8 cellular contexts compared by ENCODE assay signal in the genomic region with DNA sequence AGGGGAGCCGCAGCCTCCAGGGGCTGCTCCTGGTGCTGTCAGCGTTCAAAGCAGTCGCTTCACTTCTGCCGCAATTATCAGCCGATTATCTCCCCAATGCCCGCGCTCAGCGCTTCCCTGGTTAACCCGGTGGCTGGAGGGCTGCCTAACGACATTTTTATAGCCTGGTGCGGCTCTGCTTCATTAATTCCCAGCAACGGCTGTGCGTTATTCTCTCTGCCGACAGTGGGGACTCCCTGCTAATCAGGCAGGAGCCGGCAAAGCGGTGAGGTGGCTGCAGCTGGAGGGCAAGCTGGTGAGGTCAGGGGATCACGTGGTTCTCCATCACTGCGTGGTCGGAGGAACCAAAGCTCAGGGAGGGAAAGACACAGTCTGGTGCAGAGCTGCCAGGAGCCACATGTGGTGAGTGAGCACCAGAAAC.
DNase-seq lines count a peak whose midpoint lies in the region; ATAC-seq and TF ChIP-seq lines count a peak whose summit lies in the region.

No MANE protein-coding gene starts in this region.

- no peak for TF ChIP-seq CTCF in kidney epithelial cell (IDR thresholded peaks at IDR 0.05; ENCODE audit: insufficient read depth, low read length, poor library complexity, severe bottlenecking)

- no peaks in the 10 kb centered on the region for H3K36me3 ChIP-seq in kidney epithelial cell (ENCODE audit: control insufficient read depth, insufficient read depth, low read length)

- DNase-seq in EL (peak; percentile 36), SK-N-DZ (ENCODE audit: low spot score) (peak; percentile 60), kidney epithelial cell (ENCODE audit: low read depth) (peak; percentile 63), middle frontal gyrus (ENCODE audit: extremely low spot score, low spot score) (no peak)
- no peak for DNase-seq in NK-92 treated with Interleukin-12 subunit alpha and Interleukin-12 subunit beta, amount 100 ng/mL, for 24 hours (lab: John Stamatoyannopoulos, UW)

- no peaks in the 10 kb centered on the region for H3K27me3 ChIP-seq in kidney epithelial cell (ENCODE audit: control insufficient read depth, insufficient read depth, low read length)

- no peak overlapping the region for H3K4me3 ChIP-seq in kidney epithelial cell (ENCODE audit: low read depth, low read length)

- ATAC-seq in HG03066 (IDR thresholded peaks at IDR 0.05; ENCODE audit: low read depth, unreplicated experiment) (peak; percentile 73), GM19395 (IDR thresholded peaks at IDR 0.05; ENCODE audit: unreplicated experiment) (no peak), HG03521 (IDR thresholded peaks at IDR 0.05; ENCODE audit: unreplicated experiment) (no peak)

Comparison
In these comparisons a context has a peak if more than half of its experiments do, and no peak if none do; other contexts are left out.
1. DNase-seq: peak in EL (single experiment), SK-N-DZ (single experiment) and kidney epithelial cell (single experiment); none in NK-92 treated with Interleukin-12 subunit alpha and Interleukin-12 subunit beta, amount 100 ng/mL, for 24 hours (single experiment) and middle frontal gyrus (single experiment).